In genomic region chr16:211631-212180, GRCh38 we compare ENCODE assay signal across 13 cellular contexts. TPM values are rescaled to one million over a fixed set of nuclear protein-coding genes. Genes with fewer than 3 reads are reported as not detected.
"Had no signal": no experiment of that assay in that cellular context is flagged by ENCODE, and none has a peak within 500 bp of the region (broad histone marks: within the 10 kb centered on the region; RNA-seq: fewer than 3 reads in every experiment).

No MANE protein-coding gene starts in this region.

RNA-seq across cellular contexts. Expression of gene HBQ1, which starts 31.4 kb away (rescaled TPM):
- total RNA-seq: activated CD4-positive, alpha-beta T cell treated with anti-CD3 and anti-CD28 coated beads, Interleukin-2, amount 10 ng/mL, durations not matched to agents 7 days and 5 days; activated CD8-positive, alpha-beta T cell treated with anti-CD3 and anti-CD28 coated beads, Interleukin-2, amount 10 ng/mL, durations not matched to agents 7 days and 5 days; bronchial epithelial cell; MCF 10A; OCI-LY7; PC-9; SJSA1 had no signal
- polyA plus RNA-seq: IgD-negative memory B cell had no signal

RNA-seq across cellular contexts. Expression of gene HBA1, which starts 35.2 kb away (rescaled TPM):
- total RNA-seq: activated CD4-positive, alpha-beta T cell treated with anti-CD3 and anti-CD28 coated beads for 36 hours; activated CD4-positive, alpha-beta T cell treated with anti-CD3 and anti-CD28 coated beads, Interleukin-2, amount 10 ng/mL, durations not matched to agents 7 days and 5 days; activated CD8-positive, alpha-beta T cell treated with anti-CD3 and anti-CD28 coated beads, Interleukin-2, amount 10 ng/mL, durations not matched to agents 7 days and 5 days; activated naive CD4-positive, alpha-beta T cell treated with anti-CD3 and anti-CD28 coated beads for 36 hours; activated naive CD4-positive, alpha-beta T cell treated with anti-CD3 and anti-CD28 coated beads, Interleukin-2, amount 50 U/mL, for 72 hours; activated T-helper 1 cell treated with anti-CD3 and anti-CD28 coated beads, Interleukin-12 subunit alpha, Interleukin-12 subunit beta, Interleukin-2, Interleukin-4 antibody, amounts not matched to agents 30 ng/mL and 10 ng/mL and 1 ng/mL, durations not matched to agents 14 hours and 24 hours and 36 hours; bronchial epithelial cell; OCI-LY7; PC-9; SJSA1 had no signal
- polyA plus RNA-seq: SK-N-SH had no signal

RNA-seq across cellular contexts. Expression of gene HBA2, which starts 39.0 kb away (rescaled TPM):
- total RNA-seq: activated CD4-positive, alpha-beta T cell treated with anti-CD3 and anti-CD28 coated beads for 36 hours; activated CD8-positive, alpha-beta T cell treated with anti-CD3 and anti-CD28 coated beads, Interleukin-2, amount 10 ng/mL, durations not matched to agents 7 days and 5 days; activated naive CD4-positive, alpha-beta T cell treated with anti-CD3 and anti-CD28 coated beads, Interleukin-2, amount 50 U/mL, for 72 hours; bronchial epithelial cell; MCF 10A; OCI-LY7; PC-9; SJSA1 had no signal
- polyA plus RNA-seq: SK-N-SH had no signal
